In genomic region chr4:138658518-138658917, GRCh38 we compare ENCODE assay signal across 19 cellular contexts.
A peak's percentile ranks its signal among the peaks of the same experiment; 100 is the strongest.
DNase-seq lines count a peak whose midpoint lies in the region; ATAC-seq and TF ChIP-seq lines count a peak whose summit lies in the region.
"Had no signal": no experiment of that assay in that cellular context is flagged by ENCODE, and none has a peak within 500 bp of the region (broad histone marks: within the 10 kb centered on the region; RNA-seq: fewer than 3 reads in every experiment).

No MANE protein-coding gene starts in this region.

- H3F3A ChIP-seq in neural progenitor cell (ENCODE audit: low read depth) = peaks cover 33% of the 10 kb centered on the region

- no peaks in the 10 kb centered on the region for H3K36me3 Mint-ChIP-seq in neural progenitor cell
- H3K36me3 Mint-ChIP-seq: CD8-positive, alpha-beta T cell; IgD-negative memory B cell had no signal

- H3K27me3 ChIP-seq in NT2/D1 (ENCODE audit: insufficient read depth, insufficient read length) (no peaks in the 10 kb centered on the region), iPS DF 6.9 (ENCODE audit: control insufficient read depth, insufficient read depth, low read length) (no peaks in the 10 kb centered on the region), neural progenitor cell (peaks cover 35% of the 10 kb centered on the region)
- H3K27me3 ChIP-seq: BLaER1 treated with 17β-estradiol and CSF1 and Interleukin-3, amounts not matched to agents 10 nM and 100 nM; SJCRH30 had no signal

- peak overlapping the region; percentile 31 for H3K4me3 Mint-ChIP-seq in neural progenitor cell
- H3K4me3 Mint-ChIP-seq: CD8-positive, alpha-beta T cell; IgD-negative memory B cell had no signal

- H3K9ac ChIP-seq in ES-I3 (ENCODE audit: low read depth, low read length) = peak overlapping the region; percentile 22
- H3K9ac ChIP-seq in NT2/D1 (ENCODE audit: insufficient read length, low read depth) = no peak overlapping the region
- no peak overlapping the region for H3K9ac ChIP-seq in neural progenitor cell
- H3K9ac ChIP-seq: BLaER1 treated with 17β-estradiol and CSF1 and Interleukin-3, amounts not matched to agents 10 nM and 100 nM had no signal

- H3K27ac ChIP-seq in iPS DF 6.9 (ENCODE audit: low read length) (peak overlapping the region; percentile 51), neural progenitor cell (no peak overlapping the region)
- H3K27ac ChIP-seq: BLaER1 treated with 17β-estradiol and CSF1 and Interleukin-3, amounts not matched to agents 10 nM and 100 nM; SJCRH30 had no signal

- ATAC-seq in GM18502 (IDR thresholded peaks at IDR 0.05; ENCODE audit: poor library complexity, unreplicated experiment) = no peak
- ATAC-seq: CD8-positive, alpha-beta T cell had no signal

- H3K4me3 ChIP-seq in NT2/D1 (ENCODE audit: insufficient read length, low read depth) (no peak overlapping the region), iPS DF 6.9 (ENCODE audit: low read length) (no peak overlapping the region), neural progenitor cell (peak overlapping the region; percentile 23)
- H3K4me3 ChIP-seq: BLaER1 treated with 17β-estradiol and CSF1 and Interleukin-3, amounts not matched to agents 10 nM and 100 nM; SJCRH30 had no signal

- H3K36me3 ChIP-seq in ES-I3 (ENCODE audit: insufficient read depth, low read length) (no peaks in the 10 kb centered on the region), NT2/D1 (ENCODE audit: insufficient read depth, insufficient read length, low read length) (no peaks in the 10 kb centered on the region), iPS DF 6.9 (ENCODE audit: control insufficient read depth, insufficient read depth, low read length) (no peaks in the 10 kb centered on the region), neural progenitor cell (no peaks in the 10 kb centered on the region)
- H3K36me3 ChIP-seq: BLaER1 treated with 17β-estradiol and CSF1 and Interleukin-3, amounts not matched to agents 10 nM and 100 nM; SJCRH30 had no signal

- TF ChIP-seq CTCF in neural progenitor cell (IDR thresholded peaks at IDR 0.05) = no peak

- DNase-seq in NT2/D1 (ENCODE audit: low read depth, low spot score) (peak; percentile 46), iPS DF 6.9 (ENCODE audit: low read depth, low spot score) (no peak), neural progenitor cell (ENCODE audit: low spot score) (peak; percentile 17), NCI-H82 treated with DMSO at 0.1 percent for 48 hours (lab: John Stamatoyannopoulos, UW; ENCODE audit: unreplicated experiment) (no peak)
- DNase-seq in stimulated activated CD4-positive, alpha-beta T cell treated with anti-CD3 and anti-CD28 coated beads, Interleukin-4, amount 100 ng/mL, for 4 hours = no peak
- DNase-seq in stimulated activated CD8-positive, alpha-beta memory T cell treated with anti-CD3 and anti-CD28 coated beads, Interleukin-4, amount 100 ng/mL, for 48 hours = no peak
- DNase-seq: 8988T; CD8-positive, alpha-beta T cell; GF-D8; NCI-H1105 treated with DMSO at 0.1 percent for 48 hours; NCI-H2029 treated with DMSO at 0.1 percent for 48 hours; NCI-H226; NCI-H510A treated with DMSO at 0.1 percent for 48 hours; NCI-H774; SJCRH30 had no signal

- no peaks in the 10 kb centered on the region for H3K79me2 ChIP-seq in neural progenitor cell (ENCODE audit: low read depth)

- peak overlapping the region; percentile 72 for H3K4me2 ChIP-seq in neural progenitor cell
- H3K4me2 ChIP-seq: BLaER1 treated with 17β-estradiol and CSF1 and Interleukin-3, amounts not matched to agents 10 nM and 100 nM had no signal

- WGBS in iPS DF 6.9 (ENCODE audit: insufficient coverage, insufficient read length) = no CpG with 5 or more reads among the region's 2 CpGs

- H3K9me3 Mint-ChIP-seq in neural progenitor cell = peaks cover 3% of the 10 kb centered on the region
- H3K9me3 Mint-ChIP-seq: CD8-positive, alpha-beta T cell; IgD-negative memory B cell had no signal

- H3K4me1 Mint-ChIP-seq in neural progenitor cell = peaks cover 35% of the 10 kb centered on the region
- H3K4me1 Mint-ChIP-seq: IgD-negative memory B cell had no signal

- H3K27me3 Mint-ChIP-seq in neural progenitor cell (ENCODE audit: insufficient read depth, low read depth) = no peaks in the 10 kb centered on the region

- H3K9me3 ChIP-seq in ES-I3 (ENCODE audit: control insufficient read depth, insufficient read depth, low read length) (no peaks in the 10 kb centered on the region), NT2/D1 (ENCODE audit: insufficient read depth, low read length) (peaks cover 22% of the 10 kb centered on the region; the same call in 1 of the 2 replicates), iPS DF 6.9 (ENCODE audit: control insufficient read depth, insufficient read depth, low read length) (no peaks in the 10 kb centered on the region), neural progenitor cell (ENCODE audit: low read depth) (no peaks in the 10 kb centered on the region)
- H3K9me3 ChIP-seq: BLaER1 treated with 17β-estradiol and CSF1 and Interleukin-3, amounts not matched to agents 10 nM and 100 nM; SJCRH30 had no signal

- H3K4me1 ChIP-seq in ES-I3 (ENCODE audit: insufficient read depth, low read length) (peaks cover 32% of the 10 kb centered on the region), NT2/D1 (ENCODE audit: insufficient read depth, insufficient read length) (no peaks in the 10 kb centered on the region), iPS DF 6.9 (ENCODE audit: control insufficient read depth, insufficient read depth, low read length) (peaks cover 2% of the 10 kb centered on the region), neural progenitor cell (peaks cover 28% of the 10 kb centered on the region)
- H3K4me1 ChIP-seq: SJCRH30 had no signal

- peaks cover 4% of the 10 kb centered on the region for H4K20me1 ChIP-seq in neural progenitor cell (ENCODE audit: low read depth)
- H4K20me1 ChIP-seq: BLaER1 treated with 17β-estradiol and CSF1 and Interleukin-3, amounts not matched to agents 10 nM and 100 nM had no signal

- no peak overlapping the region for H3K27ac Mint-ChIP-seq in neural progenitor cell
- H3K27ac Mint-ChIP-seq: CD8-positive, alpha-beta T cell; IgD-negative memory B cell had no signal

- H2AFZ ChIP-seq in neural progenitor cell (replicated peaks) = no peak overlapping the region

Comparison
In these comparisons a context has a peak if more than half of its experiments do, and no peak if none do; other contexts are left out.
1. DNase-seq: peak in NT2/D1 (single experiment) and neural progenitor cell (single experiment); none in iPS DF 6.9 (single experiment), stimulated activated CD4-positive, alpha-beta T cell treated with anti-CD3 and anti-CD28 coated beads, Interleukin-4, amount 100 ng/mL, for 4 hours (0 of 2), stimulated activated CD8-positive, alpha-beta memory T cell treated with anti-CD3 and anti-CD28 coated beads, Interleukin-4, amount 100 ng/mL, for 48 hours (single experiment) and NCI-H82 treated with DMSO at 0.1 percent for 48 hours (single experiment).